In the genomic region with DNA sequence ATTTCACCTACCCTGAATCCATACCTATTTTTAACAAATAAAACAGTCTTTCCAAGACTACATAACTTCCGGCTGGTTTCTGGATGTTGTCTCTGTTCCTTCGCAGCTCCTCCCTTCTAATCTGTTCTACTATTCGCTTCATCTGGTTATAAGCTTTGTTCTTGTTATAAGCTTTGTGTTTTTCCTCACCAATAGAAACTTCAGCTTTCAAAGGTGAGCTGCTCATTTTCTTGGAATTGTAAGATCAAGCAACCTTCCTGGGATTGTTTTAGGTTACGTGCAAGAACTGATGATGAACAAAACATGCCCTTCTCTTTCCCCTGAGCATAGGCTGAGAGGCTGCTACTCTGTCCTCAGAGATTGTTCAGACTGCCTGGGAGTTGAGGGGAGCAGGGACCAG, we compare ENCODE assay signal across 8 cellular contexts. TPM values are rescaled to one million over a fixed set of nuclear protein-coding genes. Genes with fewer than 3 reads are reported as not detected.
DNase-seq lines count a peak whose midpoint lies in the region; ATAC-seq and TF ChIP-seq lines count a peak whose summit lies in the region.

No MANE protein-coding gene starts in this region.

- peak overlapping the region; percentile 75 for H3K4me3 ChIP-seq in iPS-15b (ENCODE audit: low read depth, low read length)
- no peak overlapping the region for H3K4me3 ChIP-seq in mucosa of descending colon

- CTCF ChIA-PET in activated CD8-positive, alpha-beta T cell treated with anti-CD3 and anti-CD28 coated beads, Interleukin-2, amount 10 ng/mL, durations not matched to agents 7 days and 5 days (lab: Charles Lee), result interaction anchor here (1.1 to 3.6 kb wide), 6 partner anchors 29 to 130 kb away, joined by 3 to 22 read pairs (median 8); partner anchors contain the start of genes NOL7 and SIRT5

- H3K4me1 Mint-ChIP-seq in activated CD8-positive, alpha-beta T cell treated with anti-CD3 and anti-CD28 coated beads, Interleukin-2, amount 10 ng/mL, durations not matched to agents 7 days and 5 days (ENCODE audit: low read depth), result peaks cover 62% of the 10 kb centered on the region
- peaks cover 49% of the 10 kb centered on the region for H3K4me1 Mint-ChIP-seq in stimulated activated naive CD8-positive, alpha-beta T cell treated with anti-CD3 and anti-CD28 coated beads, Interleukin-15, amount 100 ng/mL, for 72 hours

- intact Hi-C loops in mucosa of descending colon (cut with DNase I, micrococcal nuclease), result no loop called here

- H3K27me3 ChIP-seq in iPS-15b (ENCODE audit: control insufficient read depth, insufficient read depth, low read length), result peaks cover 52% of the 10 kb centered on the region

- peaks cover 5% of the 10 kb centered on the region for H3K36me3 Mint-ChIP-seq in activated CD8-positive, alpha-beta T cell treated with anti-CD3 and anti-CD28 coated beads, Interleukin-2, amount 10 ng/mL, durations not matched to agents 7 days and 5 days (ENCODE audit: low read depth)

- POLR2A ChIA-PET in activated CD8-positive, alpha-beta T cell treated with anti-CD3 and anti-CD28 coated beads, Interleukin-2, amount 10 ng/mL, durations not matched to agents 7 days and 5 days (lab: Charles Lee), result interaction anchor here (0.7 to 1.8 kb wide), 3 partner anchors 9 to 157 kb away, joined by 3 to 8 read pairs (median 3); partner anchors contain the start of genes NOL7 and TBC1D7

- no peaks in the 10 kb centered on the region for H3K9me3 Mint-ChIP-seq in activated CD8-positive, alpha-beta T cell treated with anti-CD3 and anti-CD28 coated beads, Interleukin-2, amount 10 ng/mL, durations not matched to agents 7 days and 5 days (ENCODE audit: insufficient read depth)
- H3K9me3 Mint-ChIP-seq in stimulated activated naive CD8-positive, alpha-beta T cell treated with anti-CD3 and anti-CD28 coated beads, Interleukin-15, amount 100 ng/mL, for 72 hours, result no peaks in the 10 kb centered on the region

- DNase-seq in NCI-H2171 treated with DMSO at 0.1 percent for 48 hours (lab: John Stamatoyannopoulos, UW) (peak; percentile 38), NCI-H2171 (lab: John Stamatoyannopoulos, UW) (no peak), mucosa of descending colon (no peak), NCI-H128 (lab: John Stamatoyannopoulos, UW; ENCODE audit: unreplicated experiment) (no peak), GM19240 (ENCODE audit: insufficient read length, low spot score) (no peak)
- no peak for DNase-seq in activated CD8-positive, alpha-beta T cell treated with anti-CD3 and anti-CD28 coated beads, Interleukin-2, amount 10 ng/mL, durations not matched to agents 7 days and 5 days
- DNase-seq in stimulated activated naive CD8-positive, alpha-beta T cell treated with anti-CD3 and anti-CD28 coated beads, Interleukin-15, amount 100 ng/mL, for 72 hours, result no peak

- H3K4me1 ChIP-seq in iPS-15b (ENCODE audit: control insufficient read depth, insufficient read depth, low read length) (peaks cover 8% of the 10 kb centered on the region), mucosa of descending colon (ENCODE audit: low read depth) (peaks cover 11% of the 10 kb centered on the region)

- no peak for ATAC-seq in activated CD8-positive, alpha-beta T cell treated with anti-CD3 and anti-CD28 coated beads, Interleukin-2, amount 10 ng/mL, durations not matched to agents 7 days and 5 days
- ATAC-seq in stimulated activated naive CD8-positive, alpha-beta T cell treated with anti-CD3 and anti-CD28 coated beads, Interleukin-15, amount 100 ng/mL, for 72 hours, result no peak
- no peak for ATAC-seq in mucosa of descending colon

- H3K27me3 Mint-ChIP-seq in activated CD8-positive, alpha-beta T cell treated with anti-CD3 and anti-CD28 coated beads, Interleukin-2, amount 10 ng/mL, durations not matched to agents 7 days and 5 days (ENCODE audit: low read depth), result peaks cover 10% of the 10 kb centered on the region
- H3K27me3 Mint-ChIP-seq in stimulated activated naive CD8-positive, alpha-beta T cell treated with anti-CD3 and anti-CD28 coated beads, Interleukin-15, amount 100 ng/mL, for 72 hours, result peaks cover 8% of the 10 kb centered on the region

- peak overlapping the region; percentile 84 for H3K4me3 Mint-ChIP-seq in activated CD8-positive, alpha-beta T cell treated with anti-CD3 and anti-CD28 coated beads, Interleukin-2, amount 10 ng/mL, durations not matched to agents 7 days and 5 days
- peak overlapping the region; percentile 94 to 95 for H3K4me3 Mint-ChIP-seq in stimulated activated naive CD8-positive, alpha-beta T cell treated with anti-CD3 and anti-CD28 coated beads, Interleukin-15, amount 100 ng/mL, for 72 hours

- H3K36me3 ChIP-seq in iPS-15b (ENCODE audit: control insufficient read depth, insufficient read depth, low read length), result no peaks in the 10 kb centered on the region
- no peaks in the 10 kb centered on the region for H3K36me3 ChIP-seq in mucosa of descending colon (ENCODE audit: low read depth)

- peak overlapping the region; percentile 53 for H3K27ac Mint-ChIP-seq in activated CD8-positive, alpha-beta T cell treated with anti-CD3 and anti-CD28 coated beads, Interleukin-2, amount 10 ng/mL, durations not matched to agents 7 days and 5 days
- no peak overlapping the region for H3K27ac Mint-ChIP-seq in stimulated activated naive CD8-positive, alpha-beta T cell treated with anti-CD3 and anti-CD28 coated beads, Interleukin-15, amount 100 ng/mL, for 72 hours

- no peaks in the 10 kb centered on the region for H3K9me3 ChIP-seq in iPS-15b (ENCODE audit: control insufficient read depth, insufficient read depth, low read length)
- no peaks in the 10 kb centered on the region for H3K9me3 ChIP-seq in mucosa of descending colon

- no peak for TF ChIP-seq CTCF in mucosa of descending colon (IDR thresholded peaks at IDR 0.05)

- no peak overlapping the region for H3K9ac ChIP-seq in iPS-15b (ENCODE audit: low read depth, low read length)

RNA-seq across cellular contexts. Expression of gene GFOD1, which starts 2.1 kb away (rescaled TPM):
- 1 to 10 TPM; 8.0 to 8.7 TPM for total RNA-seq in activated CD8-positive, alpha-beta T cell treated with anti-CD3 and anti-CD28 coated beads, Interleukin-2, amount 10 ng/mL, durations not matched to agents 7 days and 5 days
- total RNA-seq in mucosa of descending colon, result 10 to 100 TPM; 10.4 to 22.4 (median 13.2) TPM
